11 cellular contexts compared by ENCODE assay signal in the genomic region with DNA sequence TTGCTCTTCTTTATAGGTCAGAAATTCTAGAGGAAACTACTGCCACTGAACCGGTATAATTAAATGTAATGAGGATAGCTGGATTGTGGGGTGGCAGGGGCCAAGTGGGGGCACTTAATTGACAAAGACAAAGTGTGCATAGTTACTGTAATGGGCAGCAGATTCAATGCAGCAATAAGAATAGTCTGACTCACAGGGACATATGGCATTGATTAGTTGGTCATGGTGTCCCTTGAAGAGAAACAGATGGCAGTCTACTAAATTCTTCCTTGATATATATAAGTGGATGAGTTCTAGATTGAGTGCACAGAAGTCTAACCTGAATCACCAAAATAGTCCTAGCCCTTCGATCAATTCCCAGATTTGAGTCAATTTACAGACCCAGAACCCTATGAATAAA. TPM values are rescaled to one million over a fixed set of nuclear protein-coding genes. Genes with fewer than 3 reads are reported as not detected.
DNase-seq lines count a peak whose midpoint lies in the region; ATAC-seq and TF ChIP-seq lines count a peak whose summit lies in the region.
"Had no signal": no experiment of that assay in that cellular context is flagged by ENCODE, and none has a peak within 500 bp of the region (broad histone marks: within the 10 kb centered on the region; RNA-seq: fewer than 3 reads in every experiment).

No MANE protein-coding gene starts in this region.

- in situ Hi-C loops in gastrocnemius medialis (cut with MboI; ENCODE audit: low sequenced_read_pairs in 4 of 4), result no loop called here

- H3K36me3 Mint-ChIP-seq in T-helper 1 cell treated with Interleukin-12 subunit alpha and Interleukin-12 subunit beta and Interleukin-4 antibody, amounts not matched to agents 30 μg/mL and 1 μg/mL, for 36 hours (ENCODE audit: low read depth), result peaks cover 30% of the 10 kb centered on the region
- peaks cover 5% of the 10 kb centered on the region for H3K36me3 Mint-ChIP-seq in endodermal cell (ENCODE audit: low read depth)
- H3K36me3 Mint-ChIP-seq in stimulated activated naive B cell treated with anti-CD40 and anti-IgM and Interleukin-4, amounts not matched to agents 10 μg/mL and 1 μg/mL and 100 μg/mL, for 72 hours, result peaks cover 6 to 14% of the 10 kb centered on the region in 2 donors

- no peaks in the 10 kb centered on the region for H3F3A ChIP-seq in OCI-LY1 (ENCODE audit: insufficient read depth, low read length)

- H3K79me2 ChIP-seq in OCI-LY1 (ENCODE audit: insufficient read depth, low read length), result peaks cover 15% of the 10 kb centered on the region; the same call in 1 of the 2 replicates

- WGBS in endodermal cell (ENCODE audit: insufficient coverage in 1 of 2, insufficient read length in 1 of 2), 2 experiments, result 90% methylated on average over 2 of the region's 2 CpGs; no CpG with 5 or more reads in 1 of the 2 experiments

- H3K27me3 ChIP-seq in OCI-LY1 (ENCODE audit: insufficient read depth, low read length), result no peaks in the 10 kb centered on the region
- no peaks in the 10 kb centered on the region for H3K27me3 ChIP-seq in endodermal cell (ENCODE audit: control insufficient read depth, insufficient read depth, low read length, poor library complexity, severe bottlenecking)
- H3K27me3 ChIP-seq in gastrocnemius medialis, result no peaks in the 10 kb centered on the region
- H3K27me3 ChIP-seq: esophagus squamous epithelium, uterus had no signal

- H4K20me1 ChIP-seq in OCI-LY1 (ENCODE audit: insufficient read depth, low read length), result no peaks in the 10 kb centered on the region

- H3K27ac Mint-ChIP-seq in T-helper 1 cell treated with Interleukin-12 subunit alpha and Interleukin-12 subunit beta and Interleukin-4 antibody, amounts not matched to agents 30 μg/mL and 1 μg/mL, for 36 hours, result no peak overlapping the region
- no peak overlapping the region for H3K27ac Mint-ChIP-seq in endodermal cell
- no peak overlapping the region for H3K27ac Mint-ChIP-seq in stimulated activated naive B cell treated with anti-CD40 and anti-IgM and Interleukin-4, amounts not matched to agents 10 μg/mL and 1 μg/mL and 100 μg/mL, for 72 hours

- H2AFZ ChIP-seq in OCI-LY1 (ENCODE audit: low read length), result no peak overlapping the region

- H3K9me3 ChIP-seq in OCI-LY1 (ENCODE audit: low read length) (no peaks in the 10 kb centered on the region), endodermal cell (ENCODE audit: control insufficient read depth, low read length) (no peaks in the 10 kb centered on the region), gastrocnemius medialis (no peaks in the 10 kb centered on the region)
- H3K9me3 ChIP-seq: esophagus squamous epithelium, uterus had no signal

- no peaks in the 10 kb centered on the region for H3K9me3 Mint-ChIP-seq in T-helper 1 cell treated with Interleukin-12 subunit alpha and Interleukin-12 subunit beta and Interleukin-4 antibody, amounts not matched to agents 30 μg/mL and 1 μg/mL, for 36 hours
- H3K9me3 Mint-ChIP-seq in endodermal cell, result peaks cover 73% of the 10 kb centered on the region
- no peaks in the 10 kb centered on the region for H3K9me3 Mint-ChIP-seq in stimulated activated naive B cell treated with anti-CD40 and anti-IgM and Interleukin-4, amounts not matched to agents 10 μg/mL and 1 μg/mL and 100 μg/mL, for 72 hours

- H3K4me3 ChIP-seq in OCI-LY1 (ENCODE audit: low read depth, low read length, poor library complexity, severe bottlenecking) (peak overlapping the region; percentile 76), endodermal cell (ENCODE audit: low read length) (peak overlapping the region; percentile 93), gastrocnemius medialis (peak overlapping the region; percentile 4 to 82 (median 74))

- no peak for ATAC-seq in gastrocnemius medialis
- no peak for ATAC-seq in stimulated activated naive B cell treated with anti-CD40 and anti-IgM and Interleukin-4, amounts not matched to agents 10 μg/mL and 1 μg/mL and 100 μg/mL, for 72 hours (replicated peaks)

- peaks cover 30% of the 10 kb centered on the region for H3K4me1 ChIP-seq in OCI-LY1 (ENCODE audit: insufficient read depth, low read length, severe bottlenecking)
- H3K4me1 ChIP-seq in endodermal cell (ENCODE audit: control insufficient read depth, insufficient read depth, low read length), result no peaks in the 10 kb centered on the region
- peaks cover 32 to 35% of the 10 kb centered on the region in 2 donors for H3K4me1 ChIP-seq in gastrocnemius medialis
- H3K4me1 ChIP-seq: uterus had no signal

- H3K36me3 ChIP-seq in OCI-LY1 (ENCODE audit: insufficient read depth, low read length), result no peaks in the 10 kb centered on the region; the same call in 1 of the 2 replicates
- H3K36me3 ChIP-seq in endodermal cell (ENCODE audit: control insufficient read depth, insufficient read depth, low read length), result no peaks in the 10 kb centered on the region
- no peaks in the 10 kb centered on the region for H3K36me3 ChIP-seq in gastrocnemius medialis
- H3K36me3 ChIP-seq: esophagus squamous epithelium, uterus had no signal

- H3K9me2 ChIP-seq in OCI-LY1 (ENCODE audit: low read depth, low read length), result no peaks in the 10 kb centered on the region

- H3K4me3 Mint-ChIP-seq in T-helper 1 cell treated with Interleukin-12 subunit alpha and Interleukin-12 subunit beta and Interleukin-4 antibody, amounts not matched to agents 30 μg/mL and 1 μg/mL, for 36 hours, result peak overlapping the region; percentile 96
- no peak overlapping the region for H3K4me3 Mint-ChIP-seq in endodermal cell
- no peak overlapping the region for H3K4me3 Mint-ChIP-seq in stimulated activated naive B cell treated with anti-CD40 and anti-IgM and Interleukin-4, amounts not matched to agents 10 μg/mL and 1 μg/mL and 100 μg/mL, for 72 hours

- intact Hi-C loops in gastrocnemius medialis (cut with DNase I; ENCODE audit: low total_unique reads), result no loop called here

- DNase-seq in T-helper 1 cell (no peak), endodermal cell (no peak), gastrocnemius medialis (no peak), NOMO-1 treated with DMSO at 0.1 percent for 48 hours (lab: John Stamatoyannopoulos, UW; ENCODE audit: unreplicated experiment) (no peak), Ammon's horn (ENCODE audit: low spot score) (no peak)
- DNase-seq in stimulated activated naive B cell treated with anti-CD40 and anti-IgM and Interleukin-4, amounts not matched to agents 10 μg/mL and 1 μg/mL and 100 μg/mL, for 72 hours, result no peak
- DNase-seq: esophagus squamous epithelium, uterus had no signal

- no peaks in the 10 kb centered on the region for H3K27me3 Mint-ChIP-seq in T-helper 1 cell treated with Interleukin-12 subunit alpha and Interleukin-12 subunit beta and Interleukin-4 antibody, amounts not matched to agents 30 μg/mL and 1 μg/mL, for 36 hours (ENCODE audit: low read depth)
- no peaks in the 10 kb centered on the region for H3K27me3 Mint-ChIP-seq in endodermal cell (ENCODE audit: insufficient read depth)
- peaks cover 0 to 5% of the 10 kb centered on the region in 2 donors for H3K27me3 Mint-ChIP-seq in stimulated activated naive B cell treated with anti-CD40 and anti-IgM and Interleukin-4, amounts not matched to agents 10 μg/mL and 1 μg/mL and 100 μg/mL, for 72 hours

- no peak for TF ChIP-seq POLR2A in gastrocnemius medialis (IDR thresholded peaks at IDR 0.05)

- no peak for TF ChIP-seq CTCF in OCI-LY1 (IDR thresholded peaks at IDR 0.05; ENCODE audit: low read length)
- TF ChIP-seq CTCF in endodermal cell (conservative IDR thresholded peaks at IDR 0.05), result no peak
- TF ChIP-seq CTCF in gastrocnemius medialis (IDR thresholded peaks at IDR 0.05 in 4 of 5, conservative IDR thresholded peaks at IDR 0.05 in 1 of 5), result no peak

- H3K4me1 Mint-ChIP-seq in T-helper 1 cell treated with Interleukin-12 subunit alpha and Interleukin-12 subunit beta and Interleukin-4 antibody, amounts not matched to agents 30 μg/mL and 1 μg/mL, for 36 hours (ENCODE audit: low read depth), result peaks cover 60% of the 10 kb centered on the region
- peaks cover 18% of the 10 kb centered on the region for H3K4me1 Mint-ChIP-seq in endodermal cell
- peaks cover 28 to 61% of the 10 kb centered on the region in 2 donors for H3K4me1 Mint-ChIP-seq in stimulated activated naive B cell treated with anti-CD40 and anti-IgM and Interleukin-4, amounts not matched to agents 10 μg/mL and 1 μg/mL and 100 μg/mL, for 72 hours

- H3K4me2 ChIP-seq in OCI-LY1 (ENCODE audit: low read length), result peak overlapping the region; percentile 69

- no peak overlapping the region for H3K27ac ChIP-seq in OCI-LY1 (ENCODE audit: low read depth, low read length, poor library complexity, severe bottlenecking)
- no peak overlapping the region for H3K27ac ChIP-seq in endodermal cell (ENCODE audit: low read depth, low read length)
- no peak overlapping the region for H3K27ac ChIP-seq in gastrocnemius medialis
- H3K27ac ChIP-seq: esophagus squamous epithelium, skin epidermis, uterus had no signal

- H3K9ac ChIP-seq in OCI-LY1 (ENCODE audit: low read length) (no peak overlapping the region), endodermal cell (ENCODE audit: extremely low read depth, low read length, poor library complexity, severe bottlenecking) (no peak overlapping the region)

RNA-seq across cellular contexts. Expression of a gene that starts 3.1 kb away (rescaled TPM):
- total RNA-seq in endodermal cell (1 to 10 TPM; 3.6 to 6.0 TPM), gastrocnemius medialis (1 to 10 TPM; 4.7 to 5.8 (median 5.2) TPM)
- polyA plus RNA-seq in endodermal cell (2013, experiment 1 of 2), result 6.1 TPM
- 5.9 TPM for polyA plus RNA-seq in endodermal cell (2013, experiment 2 of 2)

RNA-seq across cellular contexts. Expression of a gene that starts 3.8 kb away (rescaled TPM):
- 10 to 100 TPM in 1 of 2 donors, 1 to 10 TPM in 1; 8.5 to 12.8 TPM for total RNA-seq in endodermal cell
- 13.2 TPM for polyA plus RNA-seq in endodermal cell (2013, experiment 1 of 2)
- polyA plus RNA-seq in endodermal cell (2013, experiment 2 of 2), result 10.7 TPM
- total RNA-seq in gastrocnemius medialis, result 1 to 10 TPM; 1.7 to 4.2 (median 3.3) TPM

RNA-seq across cellular contexts. Expression of a gene that starts 31.5 kb away (rescaled TPM):
- total RNA-seq in endodermal cell (not detected), gastrocnemius medialis (not detected)
- not detected for polyA plus RNA-seq in endodermal cell (2013, experiment 1 of 2)
- not detected for polyA plus RNA-seq in endodermal cell (2013, experiment 2 of 2)
- total RNA-seq: esophagus squamous epithelium, uterus had no signal
